In genomic region chr3:63934041-63934440, GRCh38 we compare ENCODE assay signal across 13 cellular contexts. TPM values are rescaled to one million over a fixed set of nuclear protein-coding genes. Genes with fewer than 3 reads are reported as not detected.
DNase-seq lines count a peak whose midpoint lies in the region; ATAC-seq and TF ChIP-seq lines count a peak whose summit lies in the region.
"Had no signal": no experiment of that assay in that cellular context is flagged by ENCODE, and none has a peak within 500 bp of the region (broad histone marks: within the 10 kb centered on the region; RNA-seq: fewer than 3 reads in every experiment).

No MANE protein-coding gene starts in this region.

- peak overlapping the region in 1 of 4 donors; percentile 31 for H3K4me3 Mint-ChIP-seq in CD4-positive, CD25-positive, alpha-beta regulatory T cell
- no peak overlapping the region for H3K4me3 Mint-ChIP-seq in GM23338

- H3K27me3 ChIP-seq in CD4-positive, CD25-positive, alpha-beta regulatory T cell (ENCODE audit: control insufficient read depth, insufficient read depth, low read length), result no peaks in the 10 kb centered on the region
- no peaks in the 10 kb centered on the region for H3K27me3 ChIP-seq in GM23338 (ENCODE audit: insufficient read depth)
- H3K27me3 ChIP-seq: brain microvascular endothelial cell had no signal

- no peaks in the 10 kb centered on the region for H3K27me3 Mint-ChIP-seq in CD4-positive, CD25-positive, alpha-beta regulatory T cell
- no peaks in the 10 kb centered on the region for H3K27me3 Mint-ChIP-seq in GM23338 (ENCODE audit: insufficient read depth, low read depth, poor library complexity)

- peak overlapping the region; percentile 48 to 81 (median 68) for H3K27ac Mint-ChIP-seq in CD4-positive, CD25-positive, alpha-beta regulatory T cell
- H3K27ac Mint-ChIP-seq in GM23338, result 0 out of 2 replicates have a peak overlapping the region, but pooled peaks have one; percentile 39

- no peak overlapping the region for H3K4me3 ChIP-seq in CD4-positive, CD25-positive, alpha-beta regulatory T cell (ENCODE audit: low read depth, low read length)
- no peak overlapping the region for H3K4me3 ChIP-seq in GM23338

- peak overlapping the region; percentile 61; the same call in 1 of the 2 replicates for H3K4me2 ChIP-seq in GM23338

- no peak overlapping the region for H2AFZ ChIP-seq in GM23338

- no peaks in the 10 kb centered on the region for H3K9me3 ChIP-seq in CD4-positive, CD25-positive, alpha-beta regulatory T cell (ENCODE audit: control insufficient read depth in 2 of 2, low read length in 2 of 2)

- WGBS in adipose tissue, 3 donors, result 67 to 78% (median 69%) methylated on average over 4 of the region's 4 CpGs

- peaks cover 3% of the 10 kb centered on the region for H3K36me3 ChIP-seq in CD4-positive, CD25-positive, alpha-beta regulatory T cell (ENCODE audit: control insufficient read depth, insufficient read depth, low read length)
- no peaks in the 10 kb centered on the region for H3K36me3 ChIP-seq in GM23338 (ENCODE audit: insufficient read depth)
- H3K36me3 ChIP-seq: brain microvascular endothelial cell had no signal

- H3K79me2 ChIP-seq in GM23338 (replicated peaks; ENCODE audit: insufficient read depth), result peaks cover 65% of the 10 kb centered on the region

- ATAC-seq in CD4-positive, CD25-positive, alpha-beta regulatory T cell (ENCODE audit: low read depth in 2 of 2), result no peak
- peak; percentile 66 for ATAC-seq in GM23338
- ATAC-seq in GM21528 (IDR thresholded peaks at IDR 0.05; ENCODE audit: low FRiP score, unreplicated experiment), result no peak

- H3K9me2 ChIP-seq in GM23338 (ENCODE audit: insufficient read depth), result no peaks in the 10 kb centered on the region

- H3F3A ChIP-seq in GM23338 (replicated peaks; ENCODE audit: low read depth), result no peaks in the 10 kb centered on the region

- peaks cover 6% of the 10 kb centered on the region; the same call in 1 of the 2 replicates for H4K20me1 ChIP-seq in GM23338 (replicated peaks; ENCODE audit: insufficient read depth)

- peaks cover 28% of the 10 kb centered on the region for H3K4me1 ChIP-seq in CD4-positive, CD25-positive, alpha-beta regulatory T cell (ENCODE audit: control insufficient read depth, insufficient read depth, low read length, poor library complexity, severe bottlenecking)
- H3K4me1 ChIP-seq in GM23338 (ENCODE audit: insufficient read depth), result peaks cover 22% of the 10 kb centered on the region; the same call in 1 of the 2 replicates

- H3K4me1 Mint-ChIP-seq in CD4-positive, CD25-positive, alpha-beta regulatory T cell, result peaks cover 44 to 70% (median 69%) of the 10 kb centered on the region in 4 donors
- peaks cover 57% of the 10 kb centered on the region for H3K4me1 Mint-ChIP-seq in GM23338

- H3K27ac ChIP-seq in CD4-positive, CD25-positive, alpha-beta regulatory T cell (ENCODE audit: insufficient read depth, low read length, poor library complexity, severe bottlenecking), result no peak overlapping the region
- H3K27ac ChIP-seq in GM23338 (ENCODE audit: low read depth) (no peak overlapping the region; the same call in 1 of the 2 replicates), adipose tissue (ENCODE audit: low read depth, low read length) (peak overlapping the region; percentile 57)
- H3K27ac ChIP-seq: brain microvascular endothelial cell had no signal

- DNase-seq in CD4-positive, CD25-positive, alpha-beta regulatory T cell, result no peak
- DNase-seq in GM23338 (ENCODE audit: low spot score), result peak; percentile 37
- DNase-seq in occipital lobe (lab: John Stamatoyannopoulos, UW), result peak; percentile 41
- DNase-seq in NCI-H2196 (lab: John Stamatoyannopoulos, UW; ENCODE audit: unreplicated experiment), result no peak
- DNase-seq in stimulated activated CD4-positive, alpha-beta T cell treated with anti-CD3 and anti-CD28 coated beads, Interleukin-12 subunit alpha, Interleukin-12 subunit beta, amount 100 ng/mL, for 4 hours, result no peak
- DNase-seq: brain microvascular endothelial cell; Calu3; NCI-H1105 treated with DMSO at 0.1 percent for 48 hours; NCI-H774; stimulated activated CD4-positive, alpha-beta T cell treated with anti-CD3 and anti-CD28 coated beads, Interleukin-15, amount 100 ng/mL, for 24 hours had no signal

- peaks cover 6% of the 10 kb centered on the region for H3K36me3 Mint-ChIP-seq in CD4-positive, CD25-positive, alpha-beta regulatory T cell
- H3K36me3 Mint-ChIP-seq in GM23338 (ENCODE audit: low read depth), result no peaks in the 10 kb centered on the region

- no peak for TF ChIP-seq CTCF in GM23338 (conservative IDR thresholded peaks at IDR 0.05; ENCODE audit: low read depth in 2 of 2)

- no peaks in the 10 kb centered on the region for H3K9me3 Mint-ChIP-seq in CD4-positive, CD25-positive, alpha-beta regulatory T cell
- H3K9me3 Mint-ChIP-seq in GM23338, result no peaks in the 10 kb centered on the region

TF ChIP-seq in GM23338, 12 proteins besides CTCF, POLR2A, EP300 and RAD21:
- no peak for TF ChIP-seq EZH2phosphoT487 (IDR thresholded peaks at IDR 0.05; ENCODE audit: unreplicated experiment)
- 0 out of 2 replicates have a peak, but pooled peaks have one; percentile 22 for TF ChIP-seq ZNF331 (CRISPR knock-in tag; IDR thresholded peaks at IDR 0.05; ENCODE audit: low read depth)

RNA-seq across cellular contexts. Expression of gene SCAANT1, which starts 21.9 kb away (rescaled TPM):
- 4.7 TPM for total RNA-seq in CD4-positive, CD25-positive, alpha-beta regulatory T cell
- not detected for polyA plus RNA-seq in CD4-positive, CD25-positive, alpha-beta regulatory T cell
- not detected in 2 replicates for total RNA-seq in GM23338 (2014; rRNA removed; shearing (Covaris generic))
- polyA plus RNA-seq in GM23338 (2016; fragmentation: Nextera tagmentation; extraction: Ambion mirVana) (1.2 TPM in 1 of 2 replicates, not detected in the other), adipose tissue (not detected)
- not detected for total RNA-seq in occipital lobe
- total RNA-seq: Calu3, H1 had no signal
- polyA plus RNA-seq: H1 had no signal

Comparison
In these comparisons a context has a peak if more than half of its experiments do, and no peak if none do; other contexts are left out.
1. DNase-seq: peak in GM23338 (single experiment) and occipital lobe (single experiment); none in CD4-positive, CD25-positive, alpha-beta regulatory T cell (0 of 3), NCI-H2196 (single experiment) and stimulated activated CD4-positive, alpha-beta T cell treated with anti-CD3 and anti-CD28 coated beads, Interleukin-12 subunit alpha, Interleukin-12 subunit beta, amount 100 ng/mL, for 4 hours (single experiment).